In the genomic region with DNA sequence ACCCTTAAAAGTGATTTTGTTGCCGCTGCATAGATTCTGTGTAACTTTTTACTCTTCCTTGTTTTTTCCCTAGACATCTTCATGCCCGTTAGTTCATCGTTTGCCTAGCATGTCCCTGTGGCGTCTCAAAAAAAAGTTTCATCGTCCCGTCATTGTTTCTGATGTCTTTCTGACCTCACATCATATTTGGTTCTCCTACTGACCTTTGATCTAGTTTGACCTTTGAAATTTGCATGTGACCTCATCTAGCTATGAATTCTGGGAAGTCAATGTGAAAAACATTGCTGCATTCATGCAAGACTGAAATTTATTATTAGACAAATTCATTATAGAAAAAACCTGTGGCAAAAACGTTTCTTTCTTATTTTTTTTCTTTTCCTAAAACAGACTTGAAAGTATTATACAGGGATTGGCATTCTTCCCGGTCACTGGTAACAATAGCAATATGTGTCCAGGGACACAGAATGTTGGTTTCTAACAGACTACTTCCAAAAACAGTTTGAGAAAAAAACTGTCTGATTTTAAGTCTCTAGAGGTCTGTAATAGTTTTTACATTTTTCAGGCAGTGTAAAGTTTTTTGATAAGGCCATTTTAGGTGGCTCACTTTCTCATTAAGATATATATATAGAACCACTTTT, we compare ENCODE assay signal across 15 cellular contexts.
DNase-seq lines count a peak whose midpoint lies in the region; ATAC-seq and TF ChIP-seq lines count a peak whose summit lies in the region.
"Had no signal": no experiment of that assay in that cellular context is flagged by ENCODE, and none has a peak within 500 bp of the region (broad histone marks: within the 10 kb centered on the region; RNA-seq: fewer than 3 reads in every experiment).

No MANE protein-coding gene starts in this region.

- H4K20me1 ChIP-seq in fibroblast of lung (ENCODE audit: control insufficient read depth, extremely low read depth, insufficient read depth, low read length) = no peaks in the 10 kb centered on the region

- H3K4me1 ChIP-seq in fibroblast of lung (ENCODE audit: control insufficient read depth, extremely low read depth, insufficient read depth, low read length) = peaks cover 3% of the 10 kb centered on the region
- H3K4me1 ChIP-seq: prostate gland had no signal

- TF ChIP-seq CTCF in fibroblast of lung (conservative IDR thresholded peaks at IDR 0.05 in 1 of 2, IDR thresholded peaks at IDR 0.05 in 1 of 2; ENCODE audit: low read depth in 1 of 2, low read length in 2 of 2) = no peak

- no peaks in the 10 kb centered on the region for H3K79me2 ChIP-seq in fibroblast of lung (ENCODE audit: control insufficient read depth, insufficient read depth, low read length)

- no peak overlapping the region for H2AFZ ChIP-seq in fibroblast of lung (ENCODE audit: low read length)

- H3K27ac Mint-ChIP-seq in activated CD4-positive, alpha-beta memory T cell treated with anti-CD3 and anti-CD28 coated beads for 36 hours = peak overlapping the region; percentile 42
- no peak overlapping the region for H3K27ac Mint-ChIP-seq in activated CD4-positive, alpha-beta memory T cell treated with anti-CD3 and anti-CD28 coated beads, Interleukin-2, amount 10 ng/mL, durations not matched to agents 7 days and 5 days
- H3K27ac Mint-ChIP-seq in activated T-helper 2 cell treated with anti-CD3 and anti-CD28 coated beads, Interferon-gamma antibody, Interleukin-2, Interleukin-4, amounts not matched to agents 10 μg/mL and 5 μg/mL and 100 μg/mL, durations not matched to agents 14 hours and 24 hours and 36 hours = peak overlapping the region; percentile 24

- H3K9me3 ChIP-seq in fibroblast of lung (ENCODE audit: control insufficient read depth, insufficient read depth, low read depth, low read length) = no peaks in the 10 kb centered on the region
- H3K9me3 ChIP-seq: gastrocnemius medialis, lower lobe of right lung, prostate gland had no signal

- H3K4me1 Mint-ChIP-seq in activated CD4-positive, alpha-beta memory T cell treated with anti-CD3 and anti-CD28 coated beads for 36 hours (ENCODE audit: low read depth) = peaks cover 32% of the 10 kb centered on the region
- H3K4me1 Mint-ChIP-seq in activated CD4-positive, alpha-beta memory T cell treated with anti-CD3 and anti-CD28 coated beads, Interleukin-2, amount 10 ng/mL, durations not matched to agents 7 days and 5 days = peaks cover 23% of the 10 kb centered on the region
- H3K4me1 Mint-ChIP-seq in activated T-helper 2 cell treated with anti-CD3 and anti-CD28 coated beads, Interferon-gamma antibody, Interleukin-2, Interleukin-4, amounts not matched to agents 10 μg/mL and 5 μg/mL and 100 μg/mL, durations not matched to agents 14 hours and 24 hours and 36 hours (ENCODE audit: low read depth) = peaks cover 38% of the 10 kb centered on the region

- intact Hi-C loops in activated CD4-positive, alpha-beta memory T cell treated with anti-CD3 and anti-CD28 coated beads for 36 hours (cut with micrococcal nuclease) = no loop called here
- intact Hi-C loops in activated T-helper 2 cell treated with anti-CD3 and anti-CD28 coated beads, Interferon-gamma antibody, Interleukin-2, Interleukin-4, amounts not matched to agents 10 μg/mL and 5 μg/mL and 100 μg/mL, durations not matched to agents 14 hours and 24 hours and 36 hours (cut with micrococcal nuclease) = no loop called here
- intact Hi-C loops in sciatic nerve (cut with DNase I) = no loop called here

- no peaks in the 10 kb centered on the region for H3K9me3 Mint-ChIP-seq in activated CD4-positive, alpha-beta memory T cell treated with anti-CD3 and anti-CD28 coated beads for 36 hours
- H3K9me3 Mint-ChIP-seq in activated CD4-positive, alpha-beta memory T cell treated with anti-CD3 and anti-CD28 coated beads, Interleukin-2, amount 10 ng/mL, durations not matched to agents 7 days and 5 days = no peaks in the 10 kb centered on the region
- H3K9me3 Mint-ChIP-seq in activated T-helper 2 cell treated with anti-CD3 and anti-CD28 coated beads, Interferon-gamma antibody, Interleukin-2, Interleukin-4, amounts not matched to agents 10 μg/mL and 5 μg/mL and 100 μg/mL, durations not matched to agents 14 hours and 24 hours and 36 hours = no peaks in the 10 kb centered on the region

- no peaks in the 10 kb centered on the region for H3K27me3 Mint-ChIP-seq in activated CD4-positive, alpha-beta memory T cell treated with anti-CD3 and anti-CD28 coated beads for 36 hours
- H3K27me3 Mint-ChIP-seq in activated CD4-positive, alpha-beta memory T cell treated with anti-CD3 and anti-CD28 coated beads, Interleukin-2, amount 10 ng/mL, durations not matched to agents 7 days and 5 days = no peaks in the 10 kb centered on the region
- no peaks in the 10 kb centered on the region for H3K27me3 Mint-ChIP-seq in activated T-helper 2 cell treated with anti-CD3 and anti-CD28 coated beads, Interferon-gamma antibody, Interleukin-2, Interleukin-4, amounts not matched to agents 10 μg/mL and 5 μg/mL and 100 μg/mL, durations not matched to agents 14 hours and 24 hours and 36 hours (ENCODE audit: low read depth)

- no peak for DNase-seq in activated CD4-positive, alpha-beta memory T cell treated with anti-CD3 and anti-CD28 coated beads for 36 hours
- DNase-seq in activated CD4-positive, alpha-beta memory T cell treated with anti-CD3 and anti-CD28 coated beads, Interleukin-2, amount 10 ng/mL, durations not matched to agents 7 days and 5 days = no peak
- no peak for DNase-seq in activated T-helper 2 cell treated with anti-CD3 and anti-CD28 coated beads, Interferon-gamma antibody, Interleukin-2, Interleukin-4, amounts not matched to agents 10 μg/mL and 5 μg/mL and 100 μg/mL, durations not matched to agents 14 hours and 24 hours and 36 hours (ENCODE audit: low spot score)
- DNase-seq in fibroblast of lung (ENCODE audit: low read depth in 2 of 2) = peak; percentile 31 to 45
- no peak for DNase-seq in sciatic nerve (ENCODE audit: low spot score)
- DNase-seq in SHP77 treated with DMSO at 0.1 percent for 48 hours (lab: John Stamatoyannopoulos, UW) = no peak
- DNase-seq in DMS53 (lab: John Stamatoyannopoulos, UW) = no peak
- DNase-seq: activated CD4-positive, alpha-beta T cell treated with anti-CD3 and anti-CD28 coated beads, Interleukin-2, amount 50 U/mL, for 1 hour; aorta; gastrocnemius medialis; Karpas-422; lower lobe of right lung had no signal

- peaks cover 2% of the 10 kb centered on the region for H3K36me3 ChIP-seq in fibroblast of lung (ENCODE audit: control insufficient read depth, insufficient read depth, low read length)
- H3K36me3 ChIP-seq: prostate gland had no signal

- H3K27ac ChIP-seq in fibroblast of lung (ENCODE audit: insufficient read depth, low read length) = no peak overlapping the region
- H3K27ac ChIP-seq: gastrocnemius medialis, lower lobe of right lung, prostate gland, SK-N-MC had no signal

- peak; percentile 41 for ATAC-seq in sciatic nerve
- ATAC-seq in HG02970 (IDR thresholded peaks at IDR 0.05; ENCODE audit: low FRiP score, unreplicated experiment) = no peak
- ATAC-seq: gastrocnemius medialis, lower lobe of right lung had no signal

- no peak overlapping the region for H3K9ac ChIP-seq in fibroblast of lung (ENCODE audit: insufficient read depth, low read length)

- no peak overlapping the region for H3K4me3 ChIP-seq in fibroblast of lung (replicated peaks in 1 of 4; ENCODE audit: control extremely low read depth in 1 of 4, insufficient read depth in 1 of 4, low read depth in 3 of 4, low read length in 4 of 4)
- H3K4me3 ChIP-seq: gastrocnemius medialis, lower lobe of right lung, prostate gland, SK-N-MC had no signal

- H3K36me3 Mint-ChIP-seq in activated CD4-positive, alpha-beta memory T cell treated with anti-CD3 and anti-CD28 coated beads for 36 hours = peaks cover 43% of the 10 kb centered on the region
- H3K36me3 Mint-ChIP-seq in activated CD4-positive, alpha-beta memory T cell treated with anti-CD3 and anti-CD28 coated beads, Interleukin-2, amount 10 ng/mL, durations not matched to agents 7 days and 5 days (ENCODE audit: low read depth) = peaks cover 87% of the 10 kb centered on the region
- peaks cover 86% of the 10 kb centered on the region for H3K36me3 Mint-ChIP-seq in activated T-helper 2 cell treated with anti-CD3 and anti-CD28 coated beads, Interferon-gamma antibody, Interleukin-2, Interleukin-4, amounts not matched to agents 10 μg/mL and 5 μg/mL and 100 μg/mL, durations not matched to agents 14 hours and 24 hours and 36 hours (ENCODE audit: low read depth)

- no peak overlapping the region for H3K4me3 Mint-ChIP-seq in activated CD4-positive, alpha-beta memory T cell treated with anti-CD3 and anti-CD28 coated beads for 36 hours
- H3K4me3 Mint-ChIP-seq in activated CD4-positive, alpha-beta memory T cell treated with anti-CD3 and anti-CD28 coated beads, Interleukin-2, amount 10 ng/mL, durations not matched to agents 7 days and 5 days = no peak overlapping the region
- H3K4me3 Mint-ChIP-seq in activated T-helper 2 cell treated with anti-CD3 and anti-CD28 coated beads, Interferon-gamma antibody, Interleukin-2, Interleukin-4, amounts not matched to agents 10 μg/mL and 5 μg/mL and 100 μg/mL, durations not matched to agents 14 hours and 24 hours and 36 hours (ENCODE audit: low read depth) = no peak overlapping the region

- CTCF ChIA-PET in activated CD4-positive, alpha-beta memory T cell treated with anti-CD3 and anti-CD28 coated beads for 36 hours (lab: Charles Lee) = no interaction called here
- CTCF ChIA-PET in activated CD4-positive, alpha-beta memory T cell treated with anti-CD3 and anti-CD28 coated beads, Interleukin-2, amount 10 ng/mL, durations not matched to agents 7 days and 5 days (lab: Charles Lee) = no interaction called here

- POLR2A ChIA-PET in activated CD4-positive, alpha-beta memory T cell treated with anti-CD3 and anti-CD28 coated beads for 36 hours (lab: Charles Lee) = no interaction called here
- POLR2A ChIA-PET in activated CD4-positive, alpha-beta memory T cell treated with anti-CD3 and anti-CD28 coated beads, Interleukin-2, amount 10 ng/mL, durations not matched to agents 7 days and 5 days (lab: Charles Lee) = no interaction called here

- H3K4me2 ChIP-seq in fibroblast of lung (ENCODE audit: extremely low read depth, insufficient read depth, low read length) = no peak overlapping the region

- H3K27me3 ChIP-seq in fibroblast of lung (ENCODE audit: control insufficient read depth, insufficient read depth, low read length) = no peaks in the 10 kb centered on the region
- H3K27me3 ChIP-seq: gastrocnemius medialis had no signal

Comparison
In these comparisons a context has a peak if more than half of its experiments do, and no peak if none do; other contexts are left out.
1. DNase-seq: peak in fibroblast of lung (2 of 2); none in activated CD4-positive, alpha-beta memory T cell treated with anti-CD3 and anti-CD28 coated beads for 36 hours (single experiment), activated CD4-positive, alpha-beta memory T cell treated with anti-CD3 and anti-CD28 coated beads, Interleukin-2, amount 10 ng/mL, durations not matched to agents 7 days and 5 days (single experiment), activated T-helper 2 cell treated with anti-CD3 and anti-CD28 coated beads, Interferon-gamma antibody, Interleukin-2, Interleukin-4, amounts not matched to agents 10 μg/mL and 5 μg/mL and 100 μg/mL, durations not matched to agents 14 hours and 24 hours and 36 hours (single experiment), sciatic nerve (single experiment), SHP77 treated with DMSO at 0.1 percent for 48 hours (single experiment) and DMS53 (single experiment).